ENCODE assay signal across 1 cellular context in the genomic region with DNA sequence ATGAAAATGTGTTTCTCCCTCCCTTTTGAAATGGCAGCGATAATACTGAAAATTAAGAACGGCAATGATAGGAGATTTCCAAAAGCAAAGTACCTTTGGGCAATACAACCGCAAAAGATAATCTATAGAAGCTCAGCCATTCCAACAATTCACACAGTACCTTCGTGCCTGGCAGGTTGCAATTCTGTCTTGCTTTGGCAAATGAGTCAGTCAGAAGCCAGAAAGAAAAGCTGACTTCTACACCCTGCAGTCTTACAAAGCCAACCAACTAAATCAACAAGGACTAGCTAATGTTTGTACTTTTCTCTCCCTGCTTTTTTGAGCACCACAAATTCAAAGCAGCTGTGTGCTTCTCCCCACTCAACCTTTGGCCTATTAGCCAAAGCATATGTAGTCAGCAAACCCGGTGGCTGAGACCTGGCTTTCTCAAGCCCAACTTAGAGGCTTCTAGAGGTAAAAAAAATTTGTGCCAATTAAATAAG.
TF ChIP-seq lines count a peak whose summit lies in the region.

No MANE protein-coding gene starts in this region.

TF ChIP-seq in HepG2, 621 proteins besides CTCF, POLR2A, EP300 and RAD21 (continues in another document):
- TF ChIP-seq, protein P1, sequence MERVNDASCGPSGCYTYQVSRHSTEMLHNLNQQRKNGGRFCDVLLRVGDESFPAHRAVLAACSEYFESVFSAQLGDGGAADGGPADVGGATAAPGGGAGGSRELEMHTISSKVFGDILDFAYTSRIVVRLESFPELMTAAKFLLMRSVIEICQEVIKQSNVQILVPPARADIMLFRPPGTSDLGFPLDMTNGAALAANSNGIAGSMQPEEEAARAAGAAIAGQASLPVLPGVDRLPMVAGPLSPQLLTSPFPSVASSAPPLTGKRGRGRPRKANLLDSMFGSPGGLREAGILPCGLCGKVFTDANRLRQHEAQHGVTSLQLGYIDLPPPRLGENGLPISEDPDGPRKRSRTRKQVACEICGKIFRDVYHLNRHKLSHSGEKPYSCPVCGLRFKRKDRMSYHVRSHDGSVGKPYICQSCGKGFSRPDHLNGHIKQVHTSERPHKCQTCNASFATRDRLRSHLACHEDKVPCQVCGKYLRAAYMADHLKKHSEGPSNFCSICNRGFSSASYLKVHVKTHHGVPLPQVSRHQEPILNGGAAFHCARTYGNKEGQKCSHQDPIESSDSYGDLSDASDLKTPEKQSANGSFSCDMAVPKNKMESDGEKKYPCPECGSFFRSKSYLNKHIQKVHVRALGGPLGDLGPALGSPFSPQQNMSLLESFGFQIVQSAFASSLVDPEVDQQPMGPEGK (CRISPR knock-in tag; IDR thresholded peaks at IDR 0.05): peak; percentile 43; the same call in 1 of the 2 replicates
- no peak for TF ChIP-seq MTA3 (CRISPR knock-in tag; IDR thresholded peaks at IDR 0.05)
- TF ChIP-seq, protein P2, sequence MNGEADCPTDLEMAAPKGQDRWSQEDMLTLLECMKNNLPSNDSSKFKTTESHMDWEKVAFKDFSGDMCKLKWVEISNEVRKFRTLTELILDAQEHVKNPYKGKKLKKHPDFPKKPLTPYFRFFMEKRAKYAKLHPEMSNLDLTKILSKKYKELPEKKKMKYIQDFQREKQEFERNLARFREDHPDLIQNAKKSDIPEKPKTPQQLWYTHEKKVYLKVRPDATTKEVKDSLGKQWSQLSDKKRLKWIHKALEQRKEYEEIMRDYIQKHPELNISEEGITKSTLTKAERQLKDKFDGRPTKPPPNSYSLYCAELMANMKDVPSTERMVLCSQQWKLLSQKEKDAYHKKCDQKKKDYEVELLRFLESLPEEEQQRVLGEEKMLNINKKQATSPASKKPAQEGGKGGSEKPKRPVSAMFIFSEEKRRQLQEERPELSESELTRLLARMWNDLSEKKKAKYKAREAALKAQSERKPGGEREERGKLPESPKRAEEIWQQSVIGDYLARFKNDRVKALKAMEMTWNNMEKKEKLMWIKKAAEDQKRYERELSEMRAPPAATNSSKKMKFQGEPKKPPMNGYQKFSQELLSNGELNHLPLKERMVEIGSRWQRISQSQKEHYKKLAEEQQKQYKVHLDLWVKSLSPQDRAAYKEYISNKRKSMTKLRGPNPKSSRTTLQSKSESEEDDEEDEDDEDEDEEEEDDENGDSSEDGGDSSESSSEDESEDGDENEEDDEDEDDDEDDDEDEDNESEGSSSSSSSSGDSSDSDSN (CRISPR knock-in tag; IDR thresholded peaks at IDR 0.05): peak; percentile 50; the same call in 1 of the 2 replicates
- TF ChIP-seq ARNT2 (CRISPR knock-in tag; IDR thresholded peaks at IDR 0.05; ENCODE audit: low read depth): 0 out of 2 replicates have a peak, but pooled peaks have one; percentile 40
- TF ChIP-seq HOXD1 (CRISPR knock-in tag; IDR thresholded peaks at IDR 0.05): no peak
- TF ChIP-seq, protein P3, sequence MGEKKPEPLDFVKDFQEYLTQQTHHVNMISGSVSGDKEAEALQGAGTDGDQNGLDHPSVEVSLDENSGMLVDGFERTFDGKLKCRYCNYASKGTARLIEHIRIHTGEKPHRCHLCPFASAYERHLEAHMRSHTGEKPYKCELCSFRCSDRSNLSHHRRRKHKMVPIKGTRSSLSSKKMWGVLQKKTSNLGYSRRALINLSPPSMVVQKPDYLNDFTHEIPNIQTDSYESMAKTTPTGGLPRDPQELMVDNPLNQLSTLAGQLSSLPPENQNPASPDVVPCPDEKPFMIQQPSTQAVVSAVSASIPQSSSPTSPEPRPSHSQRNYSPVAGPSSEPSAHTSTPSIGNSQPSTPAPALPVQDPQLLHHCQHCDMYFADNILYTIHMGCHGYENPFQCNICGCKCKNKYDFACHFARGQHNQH (CRISPR knock-in tag; IDR thresholded peaks at IDR 0.05): peak; percentile 95
- TF ChIP-seq HHEX (CRISPR knock-in tag; IDR thresholded peaks at IDR 0.05): peak; percentile 28; the same call in 1 of the 2 replicates
- peak; percentile 78 for TF ChIP-seq SOX5 (CRISPR knock-in tag; IDR thresholded peaks at IDR 0.05; ENCODE audit: borderline replicate concordance)
- TF ChIP-seq FOSL1 (CRISPR knock-in tag; IDR thresholded peaks at IDR 0.05; ENCODE audit: borderline replicate concordance): no peak
- TF ChIP-seq ZBTB8A (CRISPR knock-in tag; IDR thresholded peaks at IDR 0.05; ENCODE audit: borderline replicate concordance, low read depth): no peak
- TF ChIP-seq CC2D1A (CRISPR knock-in tag; IDR thresholded peaks at IDR 0.05): no peak
- TF ChIP-seq MTA1 (CRISPR knock-in tag; IDR thresholded peaks at IDR 0.05; ENCODE audit: borderline replicate concordance): no peak
- TF ChIP-seq, protein P4, sequence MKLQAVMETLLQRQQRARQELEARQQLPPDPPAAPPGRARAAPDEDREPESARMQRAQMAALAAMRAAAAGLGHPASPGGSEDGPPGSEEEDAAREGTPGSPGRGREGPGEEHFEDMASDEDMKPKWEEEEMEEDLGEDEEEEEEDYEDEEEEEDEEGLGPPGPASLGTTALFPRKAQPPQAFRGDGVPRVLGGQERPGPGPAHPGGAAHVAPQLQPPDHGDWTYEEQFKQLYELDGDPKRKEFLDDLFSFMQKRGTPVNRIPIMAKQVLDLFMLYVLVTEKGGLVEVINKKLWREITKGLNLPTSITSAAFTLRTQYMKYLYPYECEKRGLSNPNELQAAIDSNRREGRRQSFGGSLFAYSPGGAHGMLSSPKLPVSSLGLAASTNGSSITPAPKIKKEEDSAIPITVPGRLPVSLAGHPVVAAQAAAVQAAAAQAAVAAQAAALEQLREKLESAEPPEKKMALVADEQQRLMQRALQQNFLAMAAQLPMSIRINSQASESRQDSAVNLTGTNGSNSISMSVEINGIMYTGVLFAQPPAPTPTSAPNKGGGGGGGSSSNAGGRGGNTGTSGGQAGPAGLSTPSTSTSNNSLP (IDR thresholded peaks at IDR 0.05; ENCODE audit: low read depth, low read length): 0 out of 2 replicates have a peak, but pooled peaks have one; percentile 43
- no peak for TF ChIP-seq GABPA (IDR thresholded peaks at IDR 0.05; ENCODE audit: low read depth, low read length)
- peak; percentile 22; the same call in 1 of the 2 replicates for TF ChIP-seq GABPA (CRISPR knock-in tag; IDR thresholded peaks at IDR 0.05; ENCODE audit: low read depth)
- peak; percentile 58; the same call in 1 of the 2 replicates for TF ChIP-seq SP140L (CRISPR knock-in tag; IDR thresholded peaks at IDR 0.05; ENCODE audit: borderline replicate concordance)
- TF ChIP-seq MED8 (CRISPR knock-in tag; IDR thresholded peaks at IDR 0.05; ENCODE audit: insufficient replicate concordance): peak; percentile 45
- TF ChIP-seq, protein P5, sequence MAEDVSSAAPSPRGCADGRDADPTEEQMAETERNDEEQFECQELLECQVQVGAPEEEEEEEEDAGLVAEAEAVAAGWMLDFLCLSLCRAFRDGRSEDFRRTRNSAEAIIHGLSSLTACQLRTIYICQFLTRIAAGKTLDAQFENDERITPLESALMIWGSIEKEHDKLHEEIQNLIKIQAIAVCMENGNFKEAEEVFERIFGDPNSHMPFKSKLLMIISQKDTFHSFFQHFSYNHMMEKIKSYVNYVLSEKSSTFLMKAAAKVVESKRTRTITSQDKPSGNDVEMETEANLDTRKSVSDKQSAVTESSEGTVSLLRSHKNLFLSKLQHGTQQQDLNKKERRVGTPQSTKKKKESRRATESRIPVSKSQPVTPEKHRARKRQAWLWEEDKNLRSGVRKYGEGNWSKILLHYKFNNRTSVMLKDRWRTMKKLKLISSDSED (CRISPR knock-in tag; IDR thresholded peaks at IDR 0.05): no peak
- no peak for TF ChIP-seq ZNF251 (CRISPR knock-in tag; IDR thresholded peaks at IDR 0.05)
- TF ChIP-seq ZNF317 (CRISPR knock-in tag; IDR thresholded peaks at IDR 0.05): peak; percentile 80; the same call in 1 of the 2 replicates
- no peak for TF ChIP-seq HOXA9 (CRISPR knock-in tag; IDR thresholded peaks at IDR 0.05; ENCODE audit: borderline replicate concordance)
- no peak for TF ChIP-seq FOXP1 (IDR thresholded peaks at IDR 0.05)
- peak; percentile 53; the same call in 1 of the 2 replicates for TF ChIP-seq FOXP1 (CRISPR knock-in tag; IDR thresholded peaks at IDR 0.05)
- TF ChIP-seq SNAPC2 (CRISPR knock-in tag; IDR thresholded peaks at IDR 0.05): no peak
- peak; percentile 44; the same call in 1 of the 2 replicates for TF ChIP-seq HOXA3 (CRISPR knock-in tag; IDR thresholded peaks at IDR 0.05)
- TF ChIP-seq TCF7 (IDR thresholded peaks at IDR 0.05; ENCODE audit: low read depth): peak; percentile 53; the same call in 1 of the 2 replicates
- peak; percentile 68 for TF ChIP-seq TBX2 (CRISPR knock-in tag; IDR thresholded peaks at IDR 0.05; ENCODE audit: borderline replicate concordance)
- TF ChIP-seq PRPF4 (IDR thresholded peaks at IDR 0.05; ENCODE audit: low read depth, low read length, poor library complexity, severe bottlenecking): no peak
- TF ChIP-seq, protein P6, sequence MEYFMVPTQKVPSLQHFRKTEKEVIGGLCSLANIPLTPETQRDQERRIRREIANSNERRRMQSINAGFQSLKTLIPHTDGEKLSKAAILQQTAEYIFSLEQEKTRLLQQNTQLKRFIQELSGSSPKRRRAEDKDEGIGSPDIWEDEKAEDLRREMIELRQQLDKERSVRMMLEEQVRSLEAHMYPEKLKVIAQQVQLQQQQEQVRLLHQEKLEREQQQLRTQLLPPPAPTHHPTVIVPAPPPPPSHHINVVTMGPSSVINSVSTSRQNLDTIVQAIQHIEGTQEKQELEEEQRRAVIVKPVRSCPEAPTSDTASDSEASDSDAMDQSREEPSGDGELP (IDR thresholded peaks at IDR 0.05; ENCODE audit: borderline replicate concordance, low read depth): peak; percentile 94
- TF ChIP-seq ZFP41 (CRISPR knock-in tag; IDR thresholded peaks at IDR 0.05; ENCODE audit: borderline replicate concordance): 0 out of 2 replicates have a peak, but pooled peaks have one; percentile 17
- TF ChIP-seq HMG20A (CRISPR knock-in tag; IDR thresholded peaks at IDR 0.05; ENCODE audit: borderline replicate concordance): peak; percentile 91
- TF ChIP-seq AGO1 (IDR thresholded peaks at IDR 0.05; ENCODE audit: low read depth, low read length, poor library complexity, severe bottlenecking): no peak
- TF ChIP-seq ZNF564 (CRISPR knock-in tag; IDR thresholded peaks at IDR 0.05): peak; percentile 81; the same call in 1 of the 2 replicates
- no peak for TF ChIP-seq ZNF282 (IDR thresholded peaks at IDR 0.05; ENCODE audit: partially characterized antibody)
- TF ChIP-seq, protein P7, sequence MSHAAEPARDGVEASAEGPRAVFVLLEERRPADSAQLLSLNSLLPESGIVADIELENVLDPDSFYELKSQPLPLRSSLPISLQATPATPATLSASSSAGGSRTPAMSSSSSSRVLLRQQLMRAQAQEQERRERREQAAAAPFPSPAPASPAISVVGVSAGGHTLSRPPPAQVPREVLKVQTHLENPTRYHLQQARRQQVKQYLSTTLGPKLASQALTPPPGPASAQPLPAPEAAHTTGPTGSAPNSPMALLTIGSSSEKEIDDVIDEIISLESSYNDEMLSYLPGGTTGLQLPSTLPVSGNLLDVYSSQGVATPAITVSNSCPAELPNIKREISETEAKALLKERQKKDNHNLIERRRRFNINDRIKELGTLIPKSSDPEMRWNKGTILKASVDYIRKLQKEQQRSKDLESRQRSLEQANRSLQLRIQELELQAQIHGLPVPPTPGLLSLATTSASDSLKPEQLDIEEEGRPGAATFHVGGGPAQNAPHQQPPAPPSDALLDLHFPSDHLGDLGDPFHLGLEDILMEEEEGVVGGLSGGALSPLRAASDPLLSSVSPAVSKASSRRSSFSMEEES (CRISPR knock-in tag; IDR thresholded peaks at IDR 0.05): peak; percentile 68; the same call in 1 of the 2 replicates
- TF ChIP-seq, protein P8, sequence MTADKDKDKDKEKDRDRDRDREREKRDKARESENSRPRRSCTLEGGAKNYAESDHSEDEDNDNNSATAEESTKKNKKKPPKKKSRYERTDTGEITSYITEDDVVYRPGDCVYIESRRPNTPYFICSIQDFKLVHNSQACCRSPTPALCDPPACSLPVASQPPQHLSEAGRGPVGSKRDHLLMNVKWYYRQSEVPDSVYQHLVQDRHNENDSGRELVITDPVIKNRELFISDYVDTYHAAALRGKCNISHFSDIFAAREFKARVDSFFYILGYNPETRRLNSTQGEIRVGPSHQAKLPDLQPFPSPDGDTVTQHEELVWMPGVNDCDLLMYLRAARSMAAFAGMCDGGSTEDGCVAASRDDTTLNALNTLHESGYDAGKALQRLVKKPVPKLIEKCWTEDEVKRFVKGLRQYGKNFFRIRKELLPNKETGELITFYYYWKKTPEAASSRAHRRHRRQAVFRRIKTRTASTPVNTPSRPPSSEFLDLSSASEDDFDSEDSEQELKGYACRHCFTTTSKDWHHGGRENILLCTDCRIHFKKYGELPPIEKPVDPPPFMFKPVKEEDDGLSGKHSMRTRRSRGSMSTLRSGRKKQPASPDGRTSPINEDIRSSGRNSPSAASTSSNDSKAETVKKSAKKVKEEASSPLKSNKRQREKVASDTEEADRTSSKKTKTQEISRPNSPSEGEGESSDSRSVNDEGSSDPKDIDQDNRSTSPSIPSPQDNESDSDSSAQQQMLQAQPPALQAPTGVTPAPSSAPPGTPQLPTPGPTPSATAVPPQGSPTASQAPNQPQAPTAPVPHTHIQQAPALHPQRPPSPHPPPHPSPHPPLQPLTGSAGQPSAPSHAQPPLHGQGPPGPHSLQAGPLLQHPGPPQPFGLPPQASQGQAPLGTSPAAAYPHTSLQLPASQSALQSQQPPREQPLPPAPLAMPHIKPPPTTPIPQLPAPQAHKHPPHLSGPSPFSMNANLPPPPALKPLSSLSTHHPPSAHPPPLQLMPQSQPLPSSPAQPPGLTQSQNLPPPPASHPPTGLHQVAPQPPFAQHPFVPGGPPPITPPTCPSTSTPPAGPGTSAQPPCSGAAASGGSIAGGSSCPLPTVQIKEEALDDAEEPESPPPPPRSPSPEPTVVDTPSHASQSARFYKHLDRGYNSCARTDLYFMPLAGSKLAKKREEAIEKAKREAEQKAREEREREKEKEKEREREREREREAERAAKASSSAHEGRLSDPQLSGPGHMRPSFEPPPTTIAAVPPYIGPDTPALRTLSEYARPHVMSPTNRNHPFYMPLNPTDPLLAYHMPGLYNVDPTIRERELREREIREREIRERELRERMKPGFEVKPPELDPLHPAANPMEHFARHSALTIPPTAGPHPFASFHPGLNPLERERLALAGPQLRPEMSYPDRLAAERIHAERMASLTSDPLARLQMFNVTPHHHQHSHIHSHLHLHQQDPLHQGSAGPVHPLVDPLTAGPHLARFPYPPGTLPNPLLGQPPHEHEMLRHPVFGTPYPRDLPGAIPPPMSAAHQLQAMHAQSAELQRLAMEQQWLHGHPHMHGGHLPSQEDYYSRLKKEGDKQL (CRISPR knock-in tag; IDR thresholded peaks at IDR 0.05; ENCODE audit: low read depth): peak; percentile 62; the same call in 1 of the 2 replicates
- no peak for TF ChIP-seq EEA1 (CRISPR knock-in tag; IDR thresholded peaks at IDR 0.05; ENCODE audit: borderline replicate concordance)
- no peak for TF ChIP-seq MYC (CRISPR knock-in tag; IDR thresholded peaks at IDR 0.05; ENCODE audit: borderline replicate concordance)
- no peak for TF ChIP-seq TAF1 (CRISPR knock-in tag; IDR thresholded peaks at IDR 0.05)
- TF ChIP-seq DR1 (CRISPR knock-in tag; IDR thresholded peaks at IDR 0.05): no peak
- no peak for TF ChIP-seq ZNF224 (CRISPR knock-in tag; IDR thresholded peaks at IDR 0.05)
- TF ChIP-seq TP53 (CRISPR knock-in tag; conservative IDR thresholded peaks at IDR 0.05): no peak
- TF ChIP-seq, protein P9, sequence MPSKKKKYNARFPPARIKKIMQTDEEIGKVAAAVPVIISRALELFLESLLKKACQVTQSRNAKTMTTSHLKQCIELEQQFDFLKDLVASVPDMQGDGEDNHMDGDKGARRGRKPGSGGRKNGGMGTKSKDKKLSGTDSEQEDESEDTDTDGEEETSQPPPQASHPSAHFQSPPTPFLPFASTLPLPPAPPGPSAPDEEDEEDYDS (CRISPR knock-in tag; IDR thresholded peaks at IDR 0.05): peak; percentile 63; the same call in 1 of the 2 replicates
